Comparison of ENCODE assay signal across 8 cellular contexts in genomic region chr14:20684662-20685456, GRCh38. TPM values are rescaled to one million over a fixed set of nuclear protein-coding genes. Genes with fewer than 3 reads are reported as not detected.
DNase-seq lines count a peak whose midpoint lies in the region; ATAC-seq, FAIRE-seq and TF ChIP-seq lines count a peak whose summit lies in the region.

No MANE protein-coding gene starts in this region.

- no peaks in the 10 kb centered on the region for H3K9me3 ChIP-seq in HCT116 (ENCODE audit: control insufficient read depth in 1 of 2, insufficient read depth in 1 of 2, low read depth in 1 of 2, low read length in 2 of 2)
- no peaks in the 10 kb centered on the region for H3K9me3 ChIP-seq in astrocyte (ENCODE audit: insufficient read depth, low read depth, low read length)
- H3K9me3 ChIP-seq in testis = no peaks in the 10 kb centered on the region

- RAD21 ChIA-PET in HCT116 (lab: Charles Lee; ENCODE audit: low non-redundant PET in 1 of 2, low total read pairs in 2 of 2, uncharacterized antibody in 2 of 2, unreplicated experiment in 2 of 2) = no interaction called here

- no peaks in the 10 kb centered on the region for H3K36me3 Mint-ChIP-seq in astrocyte (ENCODE audit: low read depth, unreplicated experiment)
- H3K36me3 Mint-ChIP-seq in Calu3 (ENCODE audit: insufficient read depth, unreplicated experiment) = peaks cover 5% of the 10 kb centered on the region

- H3K36me3 ChIP-seq in ACC112 (ENCODE audit: insufficient read depth, low read length) (no peaks in the 10 kb centered on the region), HCT116 (ENCODE audit: control insufficient read depth in 1 of 2, insufficient read depth in 2 of 2, low read length in 2 of 2) (no peaks in the 10 kb centered on the region), astrocyte (ENCODE audit: insufficient read depth, low read length) (no peaks in the 10 kb centered on the region), testis (ENCODE audit: low read depth, missing control alignments) (no peaks in the 10 kb centered on the region)

- H3K9me2 ChIP-seq in HCT116 (ENCODE audit: insufficient read depth) = no peaks in the 10 kb centered on the region

- H2AFZ ChIP-seq in ACC112 (ENCODE audit: low read length, unreplicated experiment) = peak overlapping the region; percentile 76
- peak overlapping the region; percentile 80 for H2AFZ ChIP-seq in HCT116 (ENCODE audit: low read depth, low read length, poor library complexity, severe bottlenecking)
- H2AFZ ChIP-seq in astrocyte (ENCODE audit: low read depth, low read length) = peak overlapping the region; percentile 96

- DNase-seq in HCT116 (ENCODE audit: low read depth, low spot score) (peak; percentile 42), astrocyte (ENCODE audit: low read depth) (peak; percentile 63), kidney tubule cell (ENCODE audit: low spot score) (peak; percentile 62), testis (peak; percentile 57), Calu3 (no peak), OCI-M2 (lab: John Stamatoyannopoulos, UW; ENCODE audit: unreplicated experiment) (no peak)

- TF ChIP-seq RAD21 in HCT116 (IDR thresholded peaks at IDR 0.05; ENCODE audit: low read depth) = no peak

- no peak for FAIRE-seq in astrocyte (lab: Jason Lieb, UNC)

- WGBS in testis, 2 donors = 8 to 9% methylated on average over 22 of the region's 22 CpGs

- ATAC-seq in HCT116 (peak; percentile 14), HG03045 (IDR thresholded peaks at IDR 0.05; ENCODE audit: unreplicated experiment) (no peak)

- POLR2A ChIA-PET in HCT116 (lab: Charles Lee) = interaction anchor here (0.7 to 6.1 kb wide), 8 partner anchors 12 to 342 kb away, joined by 3 to 47 read pairs (median 3); partner anchors contain the start of gene PARP2

- H3K9ac ChIP-seq in HCT116 (ENCODE audit: low read length) (peak overlapping the region; percentile 74), astrocyte (ENCODE audit: low read length) (peak overlapping the region; percentile 97)

- no peak for TF ChIP-seq CTCF in HCT116 (IDR thresholded peaks at IDR 0.05 in 2 of 3, conservative IDR thresholded peaks at IDR 0.05 in 1 of 3; ENCODE audit: borderline replicate concordance in 1 of 3, insufficient read depth in 1 of 3, low read depth in 2 of 3, low read length in 2 of 3)
- no peak for TF ChIP-seq CTCF in astrocyte (IDR thresholded peaks at IDR 0.05; ENCODE audit: insufficient read depth, low read depth, low read length)
- TF ChIP-seq CTCF in testis (IDR thresholded peaks at IDR 0.05) = no peak
- no peak for TF ChIP-seq CTCF in Calu3 (IDR thresholded peaks at IDR 0.05; ENCODE audit: unreplicated experiment)

- peak overlapping the region; percentile 96 for H3K27ac ChIP-seq in ACC112 (ENCODE audit: low read depth, low read length)
- H3K27ac ChIP-seq in HCT116 (ENCODE audit: low read depth, low read length) = peak overlapping the region; percentile 97
- H3K27ac ChIP-seq in astrocyte (ENCODE audit: low read depth, low read length) = peak overlapping the region; percentile 90
- H3K27ac ChIP-seq in testis = peak overlapping the region; percentile 100

- no peaks in the 10 kb centered on the region for H3K27me3 ChIP-seq in ACC112 (ENCODE audit: insufficient read depth, low read length)
- no peaks in the 10 kb centered on the region for H3K27me3 ChIP-seq in HCT116 (ENCODE audit: insufficient read depth, low read length)
- H3K27me3 ChIP-seq in astrocyte (ENCODE audit: insufficient read depth, low read length) = no peaks in the 10 kb centered on the region
- H3K27me3 ChIP-seq in testis = no peaks in the 10 kb centered on the region

- CTCF ChIA-PET in HCT116 (lab: Charles Lee) = interaction anchor here (1.0 to 6.1 kb wide), 6 partner anchors 22 to 152 kb away, joined by 4 to 59 read pairs (median 8); no protein-coding TSS in a partner anchor
- CTCF ChIA-PET in Calu3 (lab: Charles Lee) = interaction anchor here (0.6 kb wide), 1 partner anchor 60 kb away, joined by 4 read pairs; no protein-coding TSS in a partner anchor

- H3K79me2 ChIP-seq in ACC112 (ENCODE audit: control insufficient read depth, insufficient read depth, low read length, unreplicated experiment) (no peaks in the 10 kb centered on the region), HCT116 (ENCODE audit: insufficient read depth, low read length) (no peaks in the 10 kb centered on the region), astrocyte (ENCODE audit: insufficient read depth, low read length) (no peaks in the 10 kb centered on the region)

- no peak for TF ChIP-seq POLR2A in HCT116 (IDR thresholded peaks at IDR 0.05; ENCODE audit: borderline replicate concordance, extremely low read depth, insufficient read depth, insufficient read length)
- TF ChIP-seq POLR2A in testis (IDR thresholded peaks at IDR 0.05) = no peak

- no peak overlapping the region for H3K4me3 Mint-ChIP-seq in astrocyte (ENCODE audit: unreplicated experiment)
- no peak overlapping the region for H3K4me3 Mint-ChIP-seq in Calu3 (ENCODE audit: low read depth, unreplicated experiment)

- peak overlapping the region; percentile 87 for H3K4me3 ChIP-seq in ACC112 (ENCODE audit: low read depth, low read length)
- H3K4me3 ChIP-seq in HCT116 (replicated peaks in 1 of 2; ENCODE audit: low read depth in 1 of 2, low read length in 2 of 2) = peak overlapping the region; percentile 65 to 72
- H3K4me3 ChIP-seq in astrocyte (ENCODE audit: insufficient read depth, low read depth, low read length) = peak overlapping the region; percentile 92
- H3K4me3 ChIP-seq in testis = peak overlapping the region; percentile 86 to 94

- intact Hi-C loops in HCT116 (cut with micrococcal nuclease) = loop anchor here (5.0 kb wide), 2 partner anchors 218 to 302 kb away; partner anchors contain the start of genes METTL17 and PNP
- intact Hi-C loops in testis (cut with DNase I; ENCODE audit: low total_unique reads) = loop anchor here (5.0 kb wide), 2 partner anchors 73 to 353 kb away; partner anchors contain the start of gene CCNB1IP1
- intact Hi-C loops in Calu3 (cut with micrococcal nuclease; ENCODE audit: unreplicated experiment) = loop anchor here (5.0 kb wide), 3 partner anchors 73 to 353 kb away; partner anchors contain the start of gene CCNB1IP1

- H3K4me1 ChIP-seq in ACC112 (ENCODE audit: control insufficient read depth, insufficient read depth, low read length, unreplicated experiment) (peaks cover 11% of the 10 kb centered on the region), HCT116 (ENCODE audit: control insufficient read depth in 1 of 2, insufficient read depth in 2 of 2, low read length in 2 of 2) (peaks cover 24 to 59% of the 10 kb centered on the region in 2 experiments), astrocyte (ENCODE audit: insufficient read depth, low read length) (peaks cover 15% of the 10 kb centered on the region), testis (peaks cover 10% of the 10 kb centered on the region)

- H3K9me3 Mint-ChIP-seq in astrocyte (ENCODE audit: unreplicated experiment) (no peaks in the 10 kb centered on the region), Calu3 (ENCODE audit: low read depth, unreplicated experiment) (no peaks in the 10 kb centered on the region)

- H3K27ac Mint-ChIP-seq in astrocyte (ENCODE audit: unreplicated experiment) = peak overlapping the region; percentile 64
- H3K27ac Mint-ChIP-seq in Calu3 (ENCODE audit: unreplicated experiment) = no peak overlapping the region

- no peaks in the 10 kb centered on the region for H4K20me1 ChIP-seq in HCT116 (ENCODE audit: insufficient read depth)
- no peaks in the 10 kb centered on the region for H4K20me1 ChIP-seq in astrocyte (ENCODE audit: insufficient read depth, low read length)

- H3K4me1 Mint-ChIP-seq in astrocyte (ENCODE audit: low read depth, unreplicated experiment) (peaks cover 9% of the 10 kb centered on the region), Calu3 (ENCODE audit: low read depth, unreplicated experiment) (peaks cover 40% of the 10 kb centered on the region)

- H3K4me2 ChIP-seq in HCT116 (ENCODE audit: low read length) (peak overlapping the region; percentile 96), astrocyte (ENCODE audit: low read length) (peak overlapping the region; percentile 92)

- H3K27me3 Mint-ChIP-seq in astrocyte (ENCODE audit: low read depth, unreplicated experiment) = no peaks in the 10 kb centered on the region
- no peaks in the 10 kb centered on the region for H3K27me3 Mint-ChIP-seq in Calu3 (ENCODE audit: unreplicated experiment)

- BruUV-seq in HCT116 (replicated peaks; lab: Mats Ljungman, UMichigan) (TSS peak; percentile 50), Calu3 (replicated peaks; lab: Mats Ljungman, UMichigan) (no TSS peak)

TF ChIP-seq in HCT116, 20 proteins besides CTCF, POLR2A, EP300 and RAD21:
- TF ChIP-seq ZFX (IDR thresholded peaks at IDR 0.05) = 0 out of 2 replicates have a peak, but pooled peaks have one; percentile 21
- TF ChIP-seq POLR2AphosphoS5 (IDR thresholded peaks at IDR 0.05; ENCODE audit: low read depth, low read length) = no peak; the same call in 1 of the 2 replicates

RNA-seq across cellular contexts. Expression of gene RNASE4, which starts 0.5 kb away (rescaled TPM):
- total RNA-seq in HCT116 (2021; ENCODE audit: unreplicated experiment) (3.9 TPM), astrocyte (6.3 and 9.3 TPM in 2 replicates), testis (10 to 100 TPM; 27.6 to 53.4 TPM), Calu3 (2022) (5.3 and 7.3 TPM in 2 replicates)
- 16.7 and 19.5 TPM in 2 replicates for polyA plus RNA-seq in HCT116 (2012)
- polyA plus RNA-seq in testis (ENCODE audit: insufficient read depth, low read depth, low replicate concordance) = 27.7 TPM

RNA-seq across cellular contexts. Expression of gene ANG, which starts 3.7 kb away (rescaled TPM):
- total RNA-seq in HCT116 (2021; ENCODE audit: unreplicated experiment) (5.8 TPM), astrocyte (4.0 and 5.2 TPM in 2 replicates), testis (10 to 100 TPM; 28.9 to 42.7 TPM), Calu3 (2022) (4.0 and 4.4 TPM in 2 replicates)
- 15.4 and 18.0 TPM in 2 replicates for polyA plus RNA-seq in HCT116 (2012)
- 27.7 TPM for polyA plus RNA-seq in testis (ENCODE audit: insufficient read depth, low read depth, low replicate concordance)

RNA-seq across cellular contexts. Expression of gene OR6S1, which starts 43.4 kb away (rescaled TPM):
- not detected for total RNA-seq in HCT116 (2021; ENCODE audit: unreplicated experiment)
- polyA plus RNA-seq in HCT116 (2012) = not detected in 2 replicates
- total RNA-seq in astrocyte = not detected in 2 replicates
- total RNA-seq in testis = under 1 TPM in 1 of 2 donors, not detected in 1; 0.68 TPM
- not detected for polyA plus RNA-seq in testis (ENCODE audit: insufficient read depth, low read depth, low replicate concordance)
- not detected in 2 replicates for total RNA-seq in Calu3 (2022)

Comparison
In these comparisons a context has a peak if more than half of its experiments do, and no peak if none do; other contexts are left out.
1. DNase-seq: peak in HCT116 (single experiment), astrocyte (single experiment), kidney tubule cell (single experiment) and testis (single experiment); none in Calu3 (single experiment) and OCI-M2 (single experiment).
2. Peak in every context shown above with its lines, with median percentiles within 50 percentile points of each other: H2AFZ ChIP-seq, H3K27ac ChIP-seq and H3K4me3 ChIP-seq.